In genomic region chr6:149033454-149034241, GRCh38 we compare ENCODE assay signal across 13 cellular contexts.
A peak's percentile ranks its signal among the peaks of the same experiment; 100 is the strongest.
DNase-seq lines count a peak whose midpoint lies in the region; ATAC-seq, FAIRE-seq and TF ChIP-seq lines count a peak whose summit lies in the region.
"Had no signal": no experiment of that assay in that cellular context is flagged by ENCODE, and none has a peak within 500 bp of the region (broad histone marks: within the 10 kb centered on the region; RNA-seq: fewer than 3 reads in every experiment).

No MANE protein-coding gene starts in this region.

- no peak for DNase-seq in GM12891 (ENCODE audit: insufficient read length, low spot score)
- DNase-seq in HFFc6 = no peak
- peak; percentile 61 for DNase-seq in activated CD8-positive, alpha-beta T cell treated with anti-CD3 and anti-CD28 coated beads for 36 hours
- no peak for DNase-seq in NCI-H146 treated with DMSO at 0.1 percent for 48 hours (lab: John Stamatoyannopoulos, UW; ENCODE audit: unreplicated experiment)
- no peak for DNase-seq in EL
- DNase-seq in D721Med (ENCODE audit: insufficient read length, low spot score) = no peak
- DNase-seq in NOMO-1 (lab: John Stamatoyannopoulos, UW; ENCODE audit: unreplicated experiment in 2 of 2) = no peak
- DNase-seq: Calu3, gastrocnemius medialis, lower lobe of right lung, NCI-H1417 treated with DMSO at 0.1 percent for 48 hours had no signal

- CTCF ChIA-PET in activated CD8-positive, alpha-beta T cell treated with anti-CD3 and anti-CD28 coated beads for 36 hours (lab: Charles Lee) = interaction anchor here (0.8 to 10.7 kb wide), 16 partner anchors 9 to 399 kb away, joined by 3 to 180 read pairs (median 4); no protein-coding TSS in a partner anchor

- H3K4me1 Mint-ChIP-seq in HFFc6 (ENCODE audit: low read depth) = peaks cover 95% of the 10 kb centered on the region
- H3K4me1 Mint-ChIP-seq in activated CD8-positive, alpha-beta T cell treated with anti-CD3 and anti-CD28 coated beads for 36 hours (ENCODE audit: low read depth) = peaks cover 64% of the 10 kb centered on the region
- H3K4me1 Mint-ChIP-seq in nephron = peaks cover 73% of the 10 kb centered on the region

- H3K36me3 Mint-ChIP-seq in HFFc6 (ENCODE audit: low read depth) (peaks cover 8% of the 10 kb centered on the region), nephron (ENCODE audit: low read depth) (peaks cover 3% of the 10 kb centered on the region)
- H3K36me3 Mint-ChIP-seq in activated CD8-positive, alpha-beta T cell treated with anti-CD3 and anti-CD28 coated beads for 36 hours (ENCODE audit: low read depth) = no peaks in the 10 kb centered on the region

- TF ChIP-seq CTCF in HFFc6 (IDR thresholded peaks at IDR 0.05) (no peak), nephron (IDR thresholded peaks at IDR 0.05; ENCODE audit: unreplicated experiment in 3 of 3) (no peak), D721Med (IDR thresholded peaks at IDR 0.05; ENCODE audit: insufficient read depth, missing control alignments) (no peak)
- no peak for TF ChIP-seq CTCF in activated CD8-positive, alpha-beta T cell treated with anti-CD3 and anti-CD28 coated beads for 36 hours (IDR thresholded peaks at IDR 0.05)

- H3K4me3 Mint-ChIP-seq in HFFc6 = peak overlapping the region; percentile 74
- no peak overlapping the region for H3K4me3 Mint-ChIP-seq in activated CD8-positive, alpha-beta T cell treated with anti-CD3 and anti-CD28 coated beads for 36 hours
- H3K4me3 Mint-ChIP-seq in nephron = no peak overlapping the region

- TF ChIP-seq POLR2A in GM12891 (IDR thresholded peaks at IDR 0.05; ENCODE audit: low read depth, low read length) = no peak

- FAIRE-seq in GM12891 (lab: Jason Lieb, UNC) (peak; percentile 66), D721Med (lab: Jason Lieb, UNC) (no peak)

- ATAC-seq in activated CD8-positive, alpha-beta T cell treated with anti-CD3 and anti-CD28 coated beads for 36 hours = peak; percentile 31
- ATAC-seq: gastrocnemius medialis, Panc1 had no signal

- POLR2A ChIA-PET in activated CD8-positive, alpha-beta T cell treated with anti-CD3 and anti-CD28 coated beads for 36 hours (lab: Charles Lee) = interaction anchor here (0.8 to 4.6 kb wide), 13 partner anchors 11 to 463 kb away, joined by 3 to 19 read pairs (median 3); partner anchors contain the start of gene TAB2

- H3K27me3 Mint-ChIP-seq in HFFc6 (ENCODE audit: insufficient read depth) (peaks cover 1% of the 10 kb centered on the region; the same call in 1 of the 2 replicates), nephron (ENCODE audit: low read depth) (no peaks in the 10 kb centered on the region)
- no peaks in the 10 kb centered on the region for H3K27me3 Mint-ChIP-seq in activated CD8-positive, alpha-beta T cell treated with anti-CD3 and anti-CD28 coated beads for 36 hours

- intact Hi-C loops in activated CD8-positive, alpha-beta T cell treated with anti-CD3 and anti-CD28 coated beads for 36 hours (cut with micrococcal nuclease) = loop anchor here (2.0 to 5.0 kb wide), 4 partner anchors 43 to 484 kb away; no protein-coding TSS in a partner anchor

- no peaks in the 10 kb centered on the region for H3K9me3 Mint-ChIP-seq in HFFc6
- H3K9me3 Mint-ChIP-seq in activated CD8-positive, alpha-beta T cell treated with anti-CD3 and anti-CD28 coated beads for 36 hours = no peaks in the 10 kb centered on the region
- H3K9me3 Mint-ChIP-seq in nephron = no peaks in the 10 kb centered on the region

- H3K27ac Mint-ChIP-seq in HFFc6 = peak overlapping the region; percentile 93
- H3K27ac Mint-ChIP-seq in activated CD8-positive, alpha-beta T cell treated with anti-CD3 and anti-CD28 coated beads for 36 hours = peak overlapping the region; percentile 91
- H3K27ac Mint-ChIP-seq in nephron = peak overlapping the region in 2 of 3 experiments; percentile 63 to 95

TF ChIP-seq in GM12891, 5 proteins besides CTCF, POLR2A, EP300 and RAD21:
- no peak for TF ChIP-seq PAX5 (IDR thresholded peaks at IDR 0.05; ENCODE audit: insufficient read depth, low read length, severe bottlenecking)
- TF ChIP-seq TAF1 (IDR thresholded peaks at IDR 0.05; ENCODE audit: low read depth, low read length) = no peak
- no peak for TF ChIP-seq SPI1 (IDR thresholded peaks at IDR 0.05; ENCODE audit: low read depth, low read length)
- no peak for TF ChIP-seq POLR2AphosphoS5 (IDR thresholded peaks at IDR 0.05; ENCODE audit: low read depth, low read length)
- no peak for TF ChIP-seq POU2F2 (IDR thresholded peaks at IDR 0.05; ENCODE audit: low read depth, low read length)
